In genomic region chr6:80676386-80676785, GRCh38 we compare ENCODE assay signal across 20 cellular contexts.
DNase-seq lines count a peak whose midpoint lies in the region; ATAC-seq, FAIRE-seq and TF ChIP-seq lines count a peak whose summit lies in the region.
"Had no signal": no experiment of that assay in that cellular context is flagged by ENCODE, and none has a peak within 500 bp of the region (broad histone marks: within the 10 kb centered on the region; RNA-seq: fewer than 3 reads in every experiment).

No MANE protein-coding gene starts in this region.

- no peaks in the 10 kb centered on the region for H3K27me3 ChIP-seq in bronchial epithelial cell (ENCODE audit: control insufficient read depth, insufficient read depth, low read length)

- DNase-seq in Daoy (ENCODE audit: low read depth) (peak; percentile 10), LHCN-M2 (ENCODE audit: low read depth) (peak; percentile 43), bronchial epithelial cell (ENCODE audit: low read depth) (peak; percentile 39), iris pigment epithelial cell (ENCODE audit: low read depth) (peak; percentile 57), KG1 (lab: John Stamatoyannopoulos, UW) (no peak), Right ventricle myocardium superior (no peak), NCI-H2227 (lab: John Stamatoyannopoulos, UW; ENCODE audit: unreplicated experiment) (no peak), T-helper 2 cell (no peak)
- DNase-seq: ACHN, AML-193, Calu3, DND-41, GF-D8, GOT3, Karpas-422, NCI-H187 treated with DMSO at 0.1 percent for 48 hours, NCI-H748 treated with DMSO at 0.1 percent for 48 hours, PC-9, T-cell had no signal

- intact Hi-C loops in Right ventricle myocardium superior (cut with DNase I), result no loop called here

- no peak for ATAC-seq in Right ventricle myocardium superior (ENCODE audit: poor library complexity)
- ATAC-seq: T-cell had no signal

- H3K4me3 ChIP-seq in bronchial epithelial cell (ENCODE audit: low read depth, low read length), result no peak overlapping the region
- H3K4me3 ChIP-seq: PC-9 had no signal

- no peak for FAIRE-seq in bronchial epithelial cell (lab: Jason Lieb, UNC)
- FAIRE-seq: GM12892 had no signal

- no peaks in the 10 kb centered on the region for H3K36me3 ChIP-seq in bronchial epithelial cell (ENCODE audit: control insufficient read depth, insufficient read depth, low read length)

- TF ChIP-seq CTCF in bronchial epithelial cell (IDR thresholded peaks at IDR 0.05; ENCODE audit: insufficient read depth, low read length, severe bottlenecking), result no peak

Comparison
In these comparisons a context has a peak if more than half of its experiments do, and no peak if none do; other contexts are left out.
1. DNase-seq: peak in Daoy (single experiment), LHCN-M2 (single experiment), bronchial epithelial cell (single experiment) and iris pigment epithelial cell (single experiment); none in KG1 (single experiment), Right ventricle myocardium superior (single experiment), NCI-H2227 (single experiment) and T-helper 2 cell (0 of 5).